11 cellular contexts compared by ENCODE assay signal in the genomic region with DNA sequence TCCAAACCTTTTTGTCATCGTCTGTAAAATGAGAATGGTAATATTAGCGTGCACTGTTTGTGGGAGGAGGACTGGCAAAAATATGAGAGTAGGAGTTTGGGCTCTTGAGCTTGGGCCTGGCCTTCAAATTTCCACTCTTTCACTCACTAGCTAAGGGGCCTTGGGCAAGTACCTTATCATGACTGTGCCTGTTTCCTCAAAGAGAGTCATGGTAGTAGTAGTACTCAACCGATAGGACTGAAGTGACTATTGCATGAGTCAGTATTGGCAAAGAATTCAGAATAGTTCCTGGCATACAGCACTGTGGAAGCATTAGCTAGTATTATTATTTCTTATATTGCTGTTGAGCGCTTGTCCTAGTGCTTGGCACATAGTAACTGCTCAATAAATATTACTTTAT. TPM values are rescaled to one million over a fixed set of nuclear protein-coding genes. Genes with fewer than 3 reads are reported as not detected.
DNase-seq lines count a peak whose midpoint lies in the region; ATAC-seq and TF ChIP-seq lines count a peak whose summit lies in the region.
"Had no signal": no experiment of that assay in that cellular context is flagged by ENCODE, and none has a peak within 500 bp of the region (broad histone marks: within the 10 kb centered on the region; RNA-seq: fewer than 3 reads in every experiment).

No MANE protein-coding gene starts in this region.

- no peaks in the 10 kb centered on the region for H3K27me3 Mint-ChIP-seq in Caco-2 (ENCODE audit: insufficient read depth, unreplicated experiment)

- H3K9ac ChIP-seq in adipocyte (ENCODE audit: low read length): no peak overlapping the region

- H3K27ac ChIP-seq in esophagus muscularis mucosa (replicated peaks in 1 of 4): no peak overlapping the region

- no peak for TF ChIP-seq CTCF in AG04449 (IDR thresholded peaks at IDR 0.05; ENCODE audit: insufficient read depth, low read length, missing control alignments)
- TF ChIP-seq CTCF in esophagus muscularis mucosa (IDR thresholded peaks at IDR 0.05): no peak
- no peak for TF ChIP-seq CTCF in Caco-2 (IDR thresholded peaks at IDR 0.05; ENCODE audit: insufficient read depth in 1 of 2, low read depth in 1 of 2, low read length in 1 of 2, severe bottlenecking in 1 of 2, unreplicated experiment in 1 of 2)

- 80% methylated on average over 4 of the region's 4 CpGs for WGBS in esophagus muscularis mucosa

- intact Hi-C loops in left ventricle myocardium superior (cut with micrococcal nuclease) (no loop called here), esophagus muscularis mucosa (cut with DNase I) (no loop called here), Caco-2 (cut with micrococcal nuclease; ENCODE audit: unreplicated experiment) (no loop called here)

- peak; percentile 47 for DNase-seq in AG04449 (ENCODE audit: low read depth, low spot score)
- peak; percentile 1 for DNase-seq in HEK293T (ENCODE audit: extremely low spot score)
- DNase-seq in adipocyte (ENCODE audit: low read depth): peak; percentile 51
- no peak for DNase-seq in left ventricle myocardium superior
- DNase-seq in esophagus muscularis mucosa (ENCODE audit: extremely low spot score): no peak
- DNase-seq in NCI-H2081 treated with DMSO at 0.1 percent for 48 hours (lab: John Stamatoyannopoulos, UW): no peak
- no peak for DNase-seq in NCI-H2227 (lab: John Stamatoyannopoulos, UW; ENCODE audit: unreplicated experiment)
- DNase-seq in Caco-2: no peak
- DNase-seq: Karpas-422, NCI-H748 treated with DMSO at 0.1 percent for 48 hours, T-helper 9 cell had no signal

- H3K4me1 ChIP-seq in adipocyte (ENCODE audit: control insufficient read depth, insufficient read depth, low read length) (peaks cover 16% of the 10 kb centered on the region), esophagus muscularis mucosa (no peaks in the 10 kb centered on the region), Caco-2 (no peaks in the 10 kb centered on the region)

- H3K27me3 ChIP-seq in adipocyte (replicated peaks; ENCODE audit: control insufficient read depth, insufficient read depth, low read length): no peaks in the 10 kb centered on the region
- no peaks in the 10 kb centered on the region for H3K27me3 ChIP-seq in esophagus muscularis mucosa
- H3K27me3 ChIP-seq in Caco-2 (replicated peaks; ENCODE audit: control insufficient read depth, insufficient read depth, low read length): no peaks in the 10 kb centered on the region

- no peak for TF ChIP-seq EP300 in esophagus muscularis mucosa (IDR thresholded peaks at IDR 0.05)

- no peak for TF ChIP-seq POLR2A in esophagus muscularis mucosa (IDR thresholded peaks at IDR 0.05; ENCODE audit: low read depth)

- no peak overlapping the region for H3K27ac Mint-ChIP-seq in Caco-2 (ENCODE audit: unreplicated experiment)

- no peak overlapping the region for H3K4me3 Mint-ChIP-seq in Caco-2 (ENCODE audit: unreplicated experiment)

- no TSS peak for BruUV-seq in Caco-2 (replicated peaks; lab: Mats Ljungman, UMichigan)

- H3K9me3 Mint-ChIP-seq in Caco-2 (ENCODE audit: unreplicated experiment): no peaks in the 10 kb centered on the region

- H3K4me3 ChIP-seq in AG04449 (ENCODE audit: low read depth, low read length): no peak overlapping the region
- H3K4me3 ChIP-seq in adipocyte (ENCODE audit: low read length): no peak overlapping the region
- no peak overlapping the region for H3K4me3 ChIP-seq in esophagus muscularis mucosa
- no peak overlapping the region for H3K4me3 ChIP-seq in Caco-2 (ENCODE audit: low read depth, low read length)

- H3K4me1 Mint-ChIP-seq in Caco-2 (ENCODE audit: low read depth, unreplicated experiment): no peaks in the 10 kb centered on the region

- H3K9me3 ChIP-seq in adipocyte (ENCODE audit: control insufficient read depth, low read length) (no peaks in the 10 kb centered on the region), esophagus muscularis mucosa (no peaks in the 10 kb centered on the region), Caco-2 (no peaks in the 10 kb centered on the region)

- H3K36me3 ChIP-seq in adipocyte (ENCODE audit: control insufficient read depth, insufficient read depth, low read length, severe bottlenecking): peaks cover 28% of the 10 kb centered on the region
- H3K36me3 ChIP-seq in esophagus muscularis mucosa: peaks cover 10 to 68% (median 35%) of the 10 kb centered on the region in 4 donors
- H3K36me3 ChIP-seq in Caco-2 (ENCODE audit: control insufficient read depth, insufficient read depth, low read length): no peaks in the 10 kb centered on the region

- CTCF ChIA-PET in AG04449 (lab: Yijun Ruan, JAX): interaction anchor here (1.5 kb wide), 1 partner anchor 476 kb away, joined by 4 read pairs; no protein-coding TSS in a partner anchor
- CTCF ChIA-PET in HEK293T (lab: Yijun Ruan, JAX): no interaction called here
- CTCF ChIA-PET in Caco-2 (lab: Charles Lee): no interaction called here

- peak; percentile 76 for ATAC-seq in left ventricle myocardium superior

- H3K36me3 Mint-ChIP-seq in Caco-2 (ENCODE audit: insufficient read depth, unreplicated experiment): peaks cover 13% of the 10 kb centered on the region

- POLR2A ChIA-PET in AG04449 (lab: Yijun Ruan, JAX): interaction anchor here (0.7 to 1.5 kb wide), 2 partner anchors 16 to 26 kb away, joined by 3 to 4 read pairs; partner anchors contain the start of gene RBM3
- POLR2A ChIA-PET in HEK293T (lab: Yijun Ruan, JAX): no interaction called here
- POLR2A ChIA-PET in Caco-2 (lab: Charles Lee): no interaction called here

TF ChIP-seq in HEK293T, 16 proteins besides CTCF, POLR2A, EP300 and RAD21:
- TF ChIP-seq FOXA1 (IDR thresholded peaks at IDR 0.05) (no peak), TARDBP (IDR thresholded peaks at IDR 0.05) (no peak), ELF4 (IDR thresholded peaks at IDR 0.05) (no peak), PKNOX1 (IDR thresholded peaks at IDR 0.05) (no peak), FOXM1 (IDR thresholded peaks at IDR 0.05; ENCODE audit: borderline replicate concordance) (no peak), BHLHE40 (IDR thresholded peaks at IDR 0.05; ENCODE audit: borderline replicate concordance) (no peak), ARNT (IDR thresholded peaks at IDR 0.05) (no peak), ZNF384 (IDR thresholded peaks at IDR 0.05) (no peak), HDGF (IDR thresholded peaks at IDR 0.05; ENCODE audit: borderline replicate concordance) (no peak), CTBP1 (IDR thresholded peaks at IDR 0.05; ENCODE audit: borderline replicate concordance) (no peak), NFRKB (IDR thresholded peaks at IDR 0.05) (no peak), LEF1 (IDR thresholded peaks at IDR 0.05; ENCODE audit: borderline replicate concordance) (no peak), SP1 (IDR thresholded peaks at IDR 0.05) (no peak), FOXK2 (IDR thresholded peaks at IDR 0.05) (no peak), SUZ12 (IDR thresholded peaks at IDR 0.05) (no peak), L3MBTL2 (conservative IDR thresholded peaks at IDR 0.05) (no peak)

RNA-seq across cellular contexts. Expression of gene RBM3, which starts 16.0 kb away (rescaled TPM):
- 103 TPM for total RNA-seq in left ventricle myocardium superior
- total RNA-seq in esophagus muscularis mucosa: 100 to 1,000 TPM in 3 of 4 donors, 10 to 100 TPM in 1; 94.0 to 204 (median 156) TPM
- 233 and 264 TPM in 2 replicates for total RNA-seq in Caco-2 (2022)

RNA-seq across cellular contexts. Expression of gene TBC1D25, which starts 18.8 kb away (rescaled TPM):
- total RNA-seq in left ventricle myocardium superior: 15.4 TPM
- 10 to 100 TPM; 10.3 to 22.4 (median 16.4) TPM for total RNA-seq in esophagus muscularis mucosa
- 9.3 and 11.1 TPM in 2 replicates for total RNA-seq in Caco-2 (2022)

RNA-seq across cellular contexts. Expression of gene EBP, which starts 36.7 kb away (rescaled TPM):
- total RNA-seq in left ventricle myocardium superior (55.4 TPM), esophagus muscularis mucosa (10 to 100 TPM; 15.7 to 20.7 (median 17.4) TPM), Caco-2 (2022) (141 and 154 TPM in 2 replicates)

RNA-seq across cellular contexts. Expression of gene WDR13, which starts 39.0 kb away (rescaled TPM):
- total RNA-seq in left ventricle myocardium superior (164 TPM), esophagus muscularis mucosa (100 to 1,000 TPM; 123 to 166 (median 152) TPM), Caco-2 (2022) (41.8 and 46.5 TPM in 2 replicates)

RNA-seq across cellular contexts. Expression of gene PORCN, which starts 49.5 kb away (rescaled TPM):
- total RNA-seq in left ventricle myocardium superior (13.2 TPM), esophagus muscularis mucosa (10 to 100 TPM; 15.0 to 21.5 (median 18.9) TPM), Caco-2 (2022) (3.2 and 4.6 TPM in 2 replicates)

Comparison
In these comparisons a context has a peak if more than half of its experiments do, and no peak if none do; other contexts are left out.
1. DNase-seq: peak in AG04449 (single experiment), HEK293T (single experiment) and adipocyte (single experiment); none in left ventricle myocardium superior (single experiment), esophagus muscularis mucosa (single experiment), NCI-H2081 treated with DMSO at 0.1 percent for 48 hours (single experiment), NCI-H2227 (single experiment) and Caco-2 (0 of 2).